ENCODE assay signal across 1 cellular context in the genomic region with DNA sequence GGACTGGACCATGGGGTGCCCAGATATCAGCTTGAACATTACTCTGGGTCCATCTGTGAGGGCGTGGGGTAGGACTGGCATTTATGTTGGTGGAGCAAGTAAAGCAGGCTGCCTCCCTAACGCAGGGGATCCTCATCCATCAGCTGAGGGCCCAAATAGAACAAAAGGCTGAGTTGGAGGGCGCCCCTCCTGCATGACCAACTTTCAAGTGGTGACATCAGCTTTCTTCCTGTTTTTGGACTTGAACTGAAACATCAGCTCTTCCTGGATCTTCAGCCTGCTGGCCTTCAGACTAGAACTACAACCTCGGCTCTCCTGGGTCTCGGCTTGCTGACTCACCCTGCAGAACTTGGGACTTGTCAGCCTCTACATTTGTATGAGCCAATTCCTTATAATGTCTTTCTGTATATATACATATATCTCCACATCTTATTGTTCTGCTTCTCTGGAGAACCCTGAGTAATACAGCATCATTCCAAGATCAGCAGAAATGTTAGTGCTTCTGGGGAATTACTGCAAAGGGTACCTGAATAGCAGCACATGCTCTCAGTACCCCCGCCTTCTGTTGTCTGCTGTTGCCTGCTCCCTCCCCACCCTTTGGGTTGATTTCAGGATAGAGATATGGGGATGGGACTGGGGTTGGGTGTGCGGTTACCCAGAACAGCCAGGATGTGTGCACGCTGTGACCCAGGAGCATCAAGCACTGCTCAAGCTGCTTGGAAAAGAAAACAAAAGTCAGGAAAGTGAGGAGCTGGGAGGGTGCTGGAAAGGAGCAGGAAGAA.
TF ChIP-seq lines count a peak whose summit lies in the region.

No MANE protein-coding gene starts in this region.

TF ChIP-seq in K562, 482 proteins besides CTCF, POLR2A, EP300 and RAD21 (continues in another document):
- peak; percentile 44; the same call in 1 of the 2 replicates for TF ChIP-seq SMARCE1 (IDR thresholded peaks at IDR 0.05)
- peak; percentile 26; the same call in 1 of the 2 replicates for TF ChIP-seq CREB3L1 (IDR thresholded peaks at IDR 0.05; ENCODE audit: borderline replicate concordance, low read depth)
- no peak for TF ChIP-seq SMAD1 (IDR thresholded peaks at IDR 0.05; ENCODE audit: low read depth, low read length, partially characterized antibody)
- no peak for TF ChIP-seq LARP7 (IDR thresholded peaks at IDR 0.05)
- no peak for TF ChIP-seq ZNF445 (CRISPR knock-in tag; IDR thresholded peaks at IDR 0.05; ENCODE audit: low read depth)
- peak; percentile 62; the same call in 1 of the 2 replicates for TF ChIP-seq SOX6 (IDR thresholded peaks at IDR 0.05)
- TF ChIP-seq CBX5 (IDR thresholded peaks at IDR 0.05; ENCODE audit: borderline replicate concordance, low read depth), result no peak
- no peak for TF ChIP-seq HDAC3 (IDR thresholded peaks at IDR 0.05; ENCODE audit: borderline replicate concordance, partially characterized antibody)
- peak; percentile 93 for TF ChIP-seq CEBPG (CRISPR knock-in tag; IDR thresholded peaks at IDR 0.05)
- peak in 1 of 2 experiments; percentile 86; a peak in 2 of 4 replicates for TF ChIP-seq CEBPG (tag; conservative IDR thresholded peaks at IDR 0.05 in 1 of 2, IDR thresholded peaks at IDR 0.05 in 1 of 2)
- 0 out of 2 replicates have a peak, but pooled peaks have one; percentile 6 for TF ChIP-seq PTTG1 (tag; IDR thresholded peaks at IDR 0.05; ENCODE audit: low read depth)
- TF ChIP-seq HOXB6 (CRISPR knock-in tag; IDR thresholded peaks at IDR 0.05; ENCODE audit: borderline replicate concordance), result no peak
- no peak for TF ChIP-seq NCOR1 (IDR thresholded peaks at IDR 0.05)
- no peak for TF ChIP-seq ARID3A (IDR thresholded peaks at IDR 0.05; ENCODE audit: borderline replicate concordance, low read depth, low read length)
- peak; percentile 49 for TF ChIP-seq CXXC5 (CRISPR knock-in tag; IDR thresholded peaks at IDR 0.05)
- TF ChIP-seq DMBX1 (CRISPR knock-in tag; IDR thresholded peaks at IDR 0.05; ENCODE audit: borderline replicate concordance), result peak; percentile 63; the same call in 1 of the 2 replicates
- TF ChIP-seq FUS (optimal IDR thresholded peaks at IDR 0.05; ENCODE audit: low read depth, low read length), result no peak
- TF ChIP-seq ATF1 (CRISPR knock-in tag; IDR thresholded peaks at IDR 0.05), result no peak
- TF ChIP-seq ATF1 (tag; IDR thresholded peaks at IDR 0.05), result peak; percentile 26; the same call in 1 of the 2 replicates
- 0 out of 2 replicates have a peak, but pooled peaks have one; percentile 10 for TF ChIP-seq ZNF134 (CRISPR knock-in tag; conservative IDR thresholded peaks at IDR 0.05)
- 0 out of 4 replicates have a peak, but pooled peaks of 1 of the 2 experiments have one; percentile 20 for TF ChIP-seq RCOR1 (IDR thresholded peaks at IDR 0.05; ENCODE audit: borderline replicate concordance in 1 of 2, low read depth in 2 of 2, low read length in 2 of 2)
- no peak for TF ChIP-seq ZNF764 (CRISPR knock-in tag; IDR thresholded peaks at IDR 0.05; ENCODE audit: low read depth)
- peak; percentile 52; the same call in 1 of the 2 replicates for TF ChIP-seq ETV1 (tag; conservative IDR thresholded peaks at IDR 0.05; ENCODE audit: low read depth)
- peak; percentile 87 for TF ChIP-seq ATF7 (IDR thresholded peaks at IDR 0.05)
- peak; percentile 61 for TF ChIP-seq FOSL1 (tag; conservative IDR thresholded peaks at IDR 0.05)
- no peak for TF ChIP-seq ZNF518B (CRISPR knock-in tag; IDR thresholded peaks at IDR 0.05)
- peak; percentile 28; the same call in 1 of the 2 replicates for TF ChIP-seq DPF2 (IDR thresholded peaks at IDR 0.05)
- TF ChIP-seq PCBP1 (IDR thresholded peaks at IDR 0.05; ENCODE audit: low read depth, low read length, poor library complexity, severe bottlenecking), result no peak
- TF ChIP-seq HINFP (tag; conservative IDR thresholded peaks at IDR 0.05; ENCODE audit: low read depth), result 0 out of 2 replicates have a peak, but pooled peaks have one; percentile 47
- TF ChIP-seq ZNF766 (CRISPR knock-in tag; conservative IDR thresholded peaks at IDR 0.05), result peak; percentile 44
- 0 out of 2 replicates have a peak, but pooled peaks have one; percentile 50 for TF ChIP-seq ZNF644 (tag; IDR thresholded peaks at IDR 0.05; ENCODE audit: low read depth)
- TF ChIP-seq RBM25 (IDR thresholded peaks at IDR 0.05; ENCODE audit: low read depth, low read length, severe bottlenecking), result peak; percentile 16
- TF ChIP-seq, protein P1, sequence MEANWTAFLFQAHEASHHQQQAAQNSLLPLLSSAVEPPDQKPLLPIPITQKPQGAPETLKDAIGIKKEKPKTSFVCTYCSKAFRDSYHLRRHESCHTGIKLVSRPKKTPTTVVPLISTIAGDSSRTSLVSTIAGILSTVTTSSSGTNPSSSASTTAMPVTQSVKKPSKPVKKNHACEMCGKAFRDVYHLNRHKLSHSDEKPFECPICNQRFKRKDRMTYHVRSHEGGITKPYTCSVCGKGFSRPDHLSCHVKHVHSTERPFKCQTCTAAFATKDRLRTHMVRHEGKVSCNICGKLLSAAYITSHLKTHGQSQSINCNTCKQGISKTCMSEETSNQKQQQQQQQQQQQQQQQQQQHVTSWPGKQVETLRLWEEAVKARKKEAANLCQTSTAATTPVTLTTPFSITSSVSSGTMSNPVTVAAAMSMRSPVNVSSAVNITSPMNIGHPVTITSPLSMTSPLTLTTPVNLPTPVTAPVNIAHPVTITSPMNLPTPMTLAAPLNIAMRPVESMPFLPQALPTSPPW (CRISPR knock-in tag; IDR thresholded peaks at IDR 0.05), result peak; percentile 42; the same call in 1 of the 2 replicates
- TF ChIP-seq, protein P2, sequence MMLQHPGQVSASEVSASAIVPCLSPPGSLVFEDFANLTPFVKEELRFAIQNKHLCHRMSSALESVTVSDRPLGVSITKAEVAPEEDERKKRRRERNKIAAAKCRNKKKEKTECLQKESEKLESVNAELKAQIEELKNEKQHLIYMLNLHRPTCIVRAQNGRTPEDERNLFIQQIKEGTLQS (IDR thresholded peaks at IDR 0.05), result peak; percentile 92
- TF ChIP-seq, protein P2 (CRISPR knock-in tag; conservative IDR thresholded peaks at IDR 0.05), result no peak
- peak; percentile 27; the same call in 1 of the 2 replicates for TF ChIP-seq MAFF (IDR thresholded peaks at IDR 0.05; ENCODE audit: low read length)
- peak; percentile 83 for TF ChIP-seq NFE2 (IDR thresholded peaks at IDR 0.05; ENCODE audit: low read depth)
- no peak for TF ChIP-seq NR2C2 (CRISPR knock-in tag; IDR thresholded peaks at IDR 0.05)
- peak; percentile 26; the same call in 1 of the 2 replicates for TF ChIP-seq NR2C2 (tag; IDR thresholded peaks at IDR 0.05)
- no peak for TF ChIP-seq HNRNPL (IDR thresholded peaks at IDR 0.05; ENCODE audit: low read depth, low read length)
- TF ChIP-seq, protein P3, sequence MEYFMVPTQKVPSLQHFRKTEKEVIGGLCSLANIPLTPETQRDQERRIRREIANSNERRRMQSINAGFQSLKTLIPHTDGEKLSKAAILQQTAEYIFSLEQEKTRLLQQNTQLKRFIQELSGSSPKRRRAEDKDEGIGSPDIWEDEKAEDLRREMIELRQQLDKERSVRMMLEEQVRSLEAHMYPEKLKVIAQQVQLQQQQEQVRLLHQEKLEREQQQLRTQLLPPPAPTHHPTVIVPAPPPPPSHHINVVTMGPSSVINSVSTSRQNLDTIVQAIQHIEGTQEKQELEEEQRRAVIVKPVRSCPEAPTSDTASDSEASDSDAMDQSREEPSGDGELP (CRISPR knock-in tag; IDR thresholded peaks at IDR 0.05; ENCODE audit: borderline replicate concordance), result peak; percentile 65; the same call in 1 of the 2 replicates
- peak; percentile 75 for TF ChIP-seq JUN (IDR thresholded peaks at IDR 0.05; ENCODE audit: borderline replicate concordance, low read depth, low read length)
- TF ChIP-seq JUN (CRISPR knock-in tag; IDR thresholded peaks at IDR 0.05; ENCODE audit: borderline replicate concordance), result no peak
- TF ChIP-seq KDM2B (CRISPR knock-in tag; IDR thresholded peaks at IDR 0.05), result no peak
- TF ChIP-seq EP400 (IDR thresholded peaks at IDR 0.05), result peak; percentile 66
- no peak for TF ChIP-seq GATA2 (CRISPR knock-in tag; IDR thresholded peaks at IDR 0.05)
- peak; percentile 58 for TF ChIP-seq MAFK (IDR thresholded peaks at IDR 0.05; ENCODE audit: low read length)
- peak; percentile 25; the same call in 1 of the 2 replicates for TF ChIP-seq HCFC1 (IDR thresholded peaks at IDR 0.05; ENCODE audit: low read depth, low read length)
- TF ChIP-seq ZNF395 (CRISPR knock-in tag; IDR thresholded peaks at IDR 0.05), result 0 out of 2 replicates have a peak, but pooled peaks have one; percentile 7
